2 cellular contexts compared by ENCODE assay signal in the genomic region with DNA sequence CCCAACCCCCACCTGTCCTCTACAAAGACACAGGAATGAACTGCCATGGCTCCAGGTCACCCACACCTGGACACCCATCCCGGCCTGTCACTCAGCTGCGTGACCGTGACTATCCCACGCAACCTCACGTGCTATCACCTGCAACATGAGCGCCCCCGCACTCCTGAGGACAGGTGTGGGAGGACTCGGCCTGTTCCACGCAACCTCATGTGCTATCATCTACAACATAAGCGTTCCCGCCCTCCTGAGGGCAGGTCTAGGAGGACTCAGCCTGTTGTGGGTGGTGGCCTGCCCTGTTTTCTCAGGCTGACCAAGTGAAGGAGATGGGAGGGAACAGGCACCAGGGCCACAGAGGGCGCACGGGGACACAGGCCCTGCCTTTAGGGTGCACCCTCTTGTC.
TF ChIP-seq lines count a peak whose summit lies in the region.

No MANE protein-coding gene starts in this region.

TF ChIP-seq in K562, 482 proteins besides CTCF, POLR2A, EP300 and RAD21:
- TF ChIP-seq EGR1 (conservative IDR thresholded peaks at IDR 0.05): peak; percentile 13; the same call in 1 of the 2 replicates
- TF ChIP-seq, protein P1, sequence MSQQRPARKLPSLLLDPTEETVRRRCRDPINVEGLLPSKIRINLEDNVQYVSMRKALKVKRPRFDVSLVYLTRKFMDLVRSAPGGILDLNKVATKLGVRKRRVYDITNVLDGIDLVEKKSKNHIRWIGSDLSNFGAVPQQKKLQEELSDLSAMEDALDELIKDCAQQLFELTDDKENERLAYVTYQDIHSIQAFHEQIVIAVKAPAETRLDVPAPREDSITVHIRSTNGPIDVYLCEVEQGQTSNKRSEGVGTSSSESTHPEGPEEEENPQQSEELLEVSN (IDR thresholded peaks at IDR 0.05; ENCODE audit: borderline replicate concordance in 1 of 2, extremely low read depth in 1 of 2, insufficient read depth in 1 of 2, insufficient read length in 1 of 2, low read depth in 1 of 2, low read length in 1 of 2, poor library complexity in 1 of 2, severe bottlenecking in 1 of 2): peak in 1 of 2 experiments; percentile 27
- TF ChIP-seq, protein P2, sequence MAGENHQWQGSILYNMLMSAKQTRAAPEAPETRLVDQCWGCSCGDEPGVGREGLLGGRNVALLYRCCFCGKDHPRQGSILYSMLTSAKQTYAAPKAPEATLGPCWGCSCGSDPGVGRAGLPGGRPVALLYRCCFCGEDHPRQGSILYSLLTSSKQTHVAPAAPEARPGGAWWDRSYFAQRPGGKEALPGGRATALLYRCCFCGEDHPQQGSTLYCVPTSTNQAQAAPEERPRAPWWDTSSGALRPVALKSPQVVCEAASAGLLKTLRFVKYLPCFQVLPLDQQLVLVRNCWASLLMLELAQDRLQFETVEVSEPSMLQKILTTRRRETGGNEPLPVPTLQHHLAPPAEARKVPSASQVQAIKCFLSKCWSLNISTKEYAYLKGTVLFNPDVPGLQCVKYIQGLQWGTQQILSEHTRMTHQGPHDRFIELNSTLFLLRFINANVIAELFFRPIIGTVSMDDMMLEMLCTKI (IDR thresholded peaks at IDR 0.05; ENCODE audit: partially characterized antibody): no peak
- TF ChIP-seq CBFA2T3 (IDR thresholded peaks at IDR 0.05): peak; percentile 16; the same call in 1 of the 2 replicates
- TF ChIP-seq TCF3 (CRISPR knock-in tag; IDR thresholded peaks at IDR 0.05): peak; percentile 28; the same call in 1 of the 2 replicates

TF ChIP-seq in GM23338, 12 proteins besides CTCF, POLR2A, EP300 and RAD21:
- TF ChIP-seq ZNF114 (CRISPR knock-in tag; IDR thresholded peaks at IDR 0.05) (no peak), EZH2 (IDR thresholded peaks at IDR 0.05; ENCODE audit: low read depth, unreplicated experiment) (no peak), CREB1 (CRISPR knock-in tag; IDR thresholded peaks at IDR 0.05; ENCODE audit: low read depth) (no peak), ZNF331 (CRISPR knock-in tag; IDR thresholded peaks at IDR 0.05; ENCODE audit: low read depth) (no peak), JUNB (IDR thresholded peaks at IDR 0.05; ENCODE audit: unreplicated experiment) (no peak), EZH2phosphoT487 (IDR thresholded peaks at IDR 0.05; ENCODE audit: unreplicated experiment) (no peak), STAT1 (IDR thresholded peaks at IDR 0.05; ENCODE audit: unreplicated experiment) (no peak), NANOG (IDR thresholded peaks at IDR 0.05; ENCODE audit: borderline replicate concordance) (no peak)
- TF ChIP-seq, protein P3, sequence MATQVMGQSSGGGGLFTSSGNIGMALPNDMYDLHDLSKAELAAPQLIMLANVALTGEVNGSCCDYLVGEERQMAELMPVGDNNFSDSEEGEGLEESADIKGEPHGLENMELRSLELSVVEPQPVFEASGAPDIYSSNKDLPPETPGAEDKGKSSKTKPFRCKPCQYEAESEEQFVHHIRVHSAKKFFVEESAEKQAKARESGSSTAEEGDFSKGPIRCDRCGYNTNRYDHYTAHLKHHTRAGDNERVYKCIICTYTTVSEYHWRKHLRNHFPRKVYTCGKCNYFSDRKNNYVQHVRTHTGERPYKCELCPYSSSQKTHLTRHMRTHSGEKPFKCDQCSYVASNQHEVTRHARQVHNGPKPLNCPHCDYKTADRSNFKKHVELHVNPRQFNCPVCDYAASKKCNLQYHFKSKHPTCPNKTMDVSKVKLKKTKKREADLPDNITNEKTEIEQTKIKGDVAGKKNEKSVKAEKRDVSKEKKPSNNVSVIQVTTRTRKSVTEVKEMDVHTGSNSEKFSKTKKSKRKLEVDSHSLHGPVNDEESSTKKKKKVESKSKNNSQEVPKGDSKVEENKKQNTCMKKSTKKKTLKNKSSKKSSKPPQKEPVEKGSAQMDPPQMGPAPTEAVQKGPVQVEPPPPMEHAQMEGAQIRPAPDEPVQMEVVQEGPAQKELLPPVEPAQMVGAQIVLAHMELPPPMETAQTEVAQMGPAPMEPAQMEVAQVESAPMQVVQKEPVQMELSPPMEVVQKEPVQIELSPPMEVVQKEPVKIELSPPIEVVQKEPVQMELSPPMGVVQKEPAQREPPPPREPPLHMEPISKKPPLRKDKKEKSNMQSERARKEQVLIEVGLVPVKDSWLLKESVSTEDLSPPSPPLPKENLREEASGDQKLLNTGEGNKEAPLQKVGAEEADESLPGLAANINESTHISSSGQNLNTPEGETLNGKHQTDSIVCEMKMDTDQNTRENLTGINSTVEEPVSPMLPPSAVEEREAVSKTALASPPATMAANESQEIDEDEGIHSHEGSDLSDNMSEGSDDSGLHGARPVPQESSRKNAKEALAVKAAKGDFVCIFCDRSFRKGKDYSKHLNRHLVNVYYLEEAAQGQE (IDR thresholded peaks at IDR 0.05; ENCODE audit: unreplicated experiment): no peak
